8 cellular contexts compared by ENCODE assay signal in the genomic region with DNA sequence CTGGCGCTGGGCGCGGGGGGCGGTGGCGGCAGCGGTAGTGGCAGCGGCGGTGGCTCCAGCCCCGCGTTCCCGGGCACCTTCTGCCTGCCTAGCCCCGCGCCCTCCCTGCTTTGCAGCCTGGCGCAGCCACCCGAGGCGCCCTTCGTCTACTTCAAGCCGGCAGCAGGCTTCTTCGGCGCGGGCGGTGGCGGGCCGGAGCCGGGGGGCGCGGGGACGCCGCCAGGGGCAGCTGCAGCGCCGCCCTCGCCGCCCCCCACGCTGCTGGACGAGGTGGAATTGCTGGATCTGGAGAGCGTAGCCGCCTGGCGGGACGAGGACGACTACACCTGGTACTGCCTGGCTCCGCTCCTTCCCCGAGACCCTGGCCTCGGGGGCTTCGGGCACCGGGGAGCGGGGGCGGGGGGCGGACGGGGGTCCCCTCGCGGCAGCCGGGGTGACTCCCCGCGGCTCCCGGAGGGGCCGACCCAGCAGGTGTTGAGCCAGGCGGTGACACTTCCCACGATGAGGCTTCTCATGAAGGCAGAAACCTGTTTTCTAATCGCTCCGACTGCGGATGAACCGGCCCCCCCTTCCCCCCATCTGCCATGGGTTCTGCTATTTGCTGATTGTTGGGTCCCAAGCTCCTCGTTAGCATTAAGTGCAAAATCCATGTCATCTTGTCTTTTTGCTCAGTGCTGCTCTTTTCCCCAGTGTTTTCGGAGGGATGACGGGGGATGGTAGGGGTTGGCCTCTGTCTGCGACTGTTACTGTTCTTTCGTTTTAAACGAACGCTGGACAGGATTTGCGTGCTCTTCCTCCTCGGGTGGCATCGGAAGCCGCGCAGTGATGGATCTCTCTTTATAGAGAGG. TPM values are rescaled to one million over a fixed set of nuclear protein-coding genes. Genes with fewer than 3 reads are reported as not detected.
A peak's percentile ranks its signal among the peaks of the same experiment; 100 is the strongest.
DNase-seq lines count a peak whose midpoint lies in the region; ATAC-seq and TF ChIP-seq lines count a peak whose summit lies in the region.

No MANE protein-coding gene starts in this region.

- no peak for TF ChIP-seq EP300 in transverse colon (IDR thresholded peaks at IDR 0.05; ENCODE audit: low read depth)

- H2AFZ ChIP-seq in PC-3 (ENCODE audit: low read length): peak overlapping the region; percentile 85

- H3K36me3 ChIP-seq in PC-3 (ENCODE audit: low read depth, low read length): no peaks in the 10 kb centered on the region
- no peaks in the 10 kb centered on the region for H3K36me3 ChIP-seq in neutrophil
- no peaks in the 10 kb centered on the region for H3K36me3 ChIP-seq in transverse colon

- TF ChIP-seq CTCF in PC-3 (conservative IDR thresholded peaks at IDR 0.05; ENCODE audit: low read depth, low read length) (no peak), neutrophil (IDR thresholded peaks at IDR 0.05) (no peak), transverse colon (IDR thresholded peaks at IDR 0.05) (no peak)

- WGBS in transverse colon (ENCODE audit: low coverage in 1 of 2), 2 donors: 0 to 1% methylated on average over 10 to 41 of the region's 74 CpGs

- peak overlapping the region; percentile 85 for H3K4me2 ChIP-seq in PC-3 (ENCODE audit: low read length)

- peaks cover 13% of the 10 kb centered on the region for H3K79me2 ChIP-seq in PC-3 (ENCODE audit: low read length)

- H3F3A ChIP-seq in PC-3 (ENCODE audit: low read length, unreplicated experiment): no peaks in the 10 kb centered on the region

- CTCF ChIA-PET in PC-3 (lab: Charles Lee): no interaction called here

- in situ Hi-C loops in transverse colon (cut with MboI; ENCODE audit: low pct_ligation_motif_present in 1 of 4, low pct_unique_long_range_greater_than_20kb in 1 of 4, low sequenced_read_pairs in 3 of 4): no loop called here

- H3K4me3 ChIP-seq in PC-3 (ENCODE audit: low read length): peak overlapping the region; percentile 81
- H3K4me3 ChIP-seq in neutrophil (ENCODE audit: low read depth in 1 of 2, low read length in 1 of 2): peak overlapping the region; percentile 73 to 75
- peak overlapping the region; percentile 38 to 93 (median 74) for H3K4me3 ChIP-seq in transverse colon

- DNase-seq in AG20443 (ENCODE audit: low spot score) (peak; percentile 27), PC-3 (peak; percentile 24), activated gamma-delta T cell (lab: John Stamatoyannopoulos, UW) (peak; percentile 28), germinal center (ENCODE audit: low spot score) (peak; percentile 60), transverse colon (peak; percentile 44)

- intact Hi-C loops in PC-3 (cut with micrococcal nuclease): loop anchor here (5.0 kb wide), 1 partner anchor 106 kb away; no protein-coding TSS in a partner anchor
- intact Hi-C loops in transverse colon (cut with DNase I; ENCODE audit: low total_unique reads): no loop called here

- POLR2A ChIA-PET in PC-3 (lab: Charles Lee; ENCODE audit: unreplicated experiment): no interaction called here

- no peaks in the 10 kb centered on the region for H3K9me3 ChIP-seq in PC-3 (ENCODE audit: low read length)
- no peaks in the 10 kb centered on the region for H3K9me3 ChIP-seq in neutrophil
- H3K9me3 ChIP-seq in transverse colon: no peaks in the 10 kb centered on the region

- no peaks in the 10 kb centered on the region for H3K9me2 ChIP-seq in PC-3 (replicated peaks; ENCODE audit: low read length)

- H3K4me1 ChIP-seq in PC-3 (ENCODE audit: insufficient read depth, low read length) (peaks cover 20% of the 10 kb centered on the region), neutrophil (ENCODE audit: control insufficient read depth in 1 of 2, insufficient read depth in 1 of 2, low read depth in 1 of 2, low read length in 1 of 2) (peaks cover 12 to 18% of the 10 kb centered on the region in 2 experiments), transverse colon (peaks cover 0 to 33% (median 10%) of the 10 kb centered on the region in 4 donors)

- ATAC-seq in GM19023 (IDR thresholded peaks at IDR 0.05; ENCODE audit: unreplicated experiment) (peak; percentile 20), HG03196 (IDR thresholded peaks at IDR 0.05; ENCODE audit: unreplicated experiment) (peak; percentile 29), PC-3 (peak; percentile 16)

- H3K27me3 ChIP-seq in PC-3 (ENCODE audit: low read length): peaks cover 30% of the 10 kb centered on the region
- peaks cover 40% of the 10 kb centered on the region for H3K27me3 ChIP-seq in neutrophil
- H3K27me3 ChIP-seq in transverse colon: peaks cover 67% of the 10 kb centered on the region

- BruUV-seq in PC-3 (replicated peaks; lab: Mats Ljungman, UMichigan): no TSS peak

- H3K27ac ChIP-seq in PC-3 (ENCODE audit: low read length): no peak overlapping the region
- H3K27ac ChIP-seq in neutrophil: peak overlapping the region; percentile 55
- H3K27ac ChIP-seq in transverse colon: peak overlapping the region in 3 of 4 donors; percentile 18 to 46 (median 27)

- TF ChIP-seq POLR2A in transverse colon (IDR thresholded peaks at IDR 0.05): no peak

- H4K20me1 ChIP-seq in PC-3 (ENCODE audit: low read length): no peaks in the 10 kb centered on the region

- no peak overlapping the region for H3K9ac ChIP-seq in PC-3 (ENCODE audit: low read length)

RNA-seq across cellular contexts. Expression of gene SLAIN1, which starts 0.9 kb away (rescaled TPM):
- total RNA-seq in PC-3 (2014; rRNA removed) (5.0 and 12.7 TPM in 2 replicates), transverse colon (1 to 10 TPM; 1.1 to 3.8 (median 1.7) TPM)
